17 cellular contexts compared by ENCODE assay signal in the genomic region with DNA sequence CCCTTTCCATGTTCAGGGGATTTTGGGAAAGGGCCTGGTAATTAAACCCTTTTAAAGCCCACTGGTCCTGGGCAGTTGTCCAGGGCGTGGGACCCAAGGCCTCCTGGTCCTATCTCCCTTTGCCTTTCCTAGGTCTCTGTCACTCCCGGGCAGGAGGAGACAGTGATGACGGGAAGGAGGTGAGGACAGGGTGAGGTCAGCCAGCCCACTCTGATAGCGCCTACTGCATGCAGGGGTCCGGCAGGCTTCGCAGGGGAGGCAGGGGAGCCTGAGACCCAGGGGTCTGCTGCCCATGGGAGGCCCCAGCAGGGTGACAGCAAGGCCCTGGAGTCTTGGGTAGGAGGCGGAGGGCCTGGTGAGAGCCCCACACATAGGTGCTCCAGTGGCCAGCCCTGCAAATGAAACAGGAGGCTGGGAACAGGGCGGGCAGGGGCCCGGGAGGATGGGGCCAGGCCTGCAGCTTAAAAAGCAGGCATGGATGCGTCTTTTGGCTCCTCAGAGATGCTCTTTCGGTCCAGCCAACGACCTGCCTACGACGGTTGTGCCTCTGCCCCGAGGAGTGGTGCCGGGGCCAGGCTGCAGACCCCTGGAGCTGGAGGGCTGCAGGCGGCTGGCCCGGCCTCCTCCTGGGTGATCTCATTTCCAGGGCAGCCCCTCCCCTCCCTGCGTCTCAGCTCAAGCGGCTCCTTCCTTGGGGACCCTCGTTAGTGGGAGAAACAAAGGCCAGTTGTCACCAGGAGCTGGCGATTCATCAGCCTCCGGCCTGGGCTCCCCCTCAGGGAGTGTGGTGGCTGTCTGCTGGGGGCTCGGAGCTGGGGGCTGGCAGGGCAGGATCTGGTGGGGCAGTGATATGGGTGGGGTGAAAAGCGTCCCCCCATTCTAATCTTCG. TPM values are rescaled to one million over a fixed set of nuclear protein-coding genes. Genes with fewer than 3 reads are reported as not detected.
DNase-seq lines count a peak whose midpoint lies in the region; ATAC-seq and TF ChIP-seq lines count a peak whose summit lies in the region.
"Had no signal": no experiment of that assay in that cellular context is flagged by ENCODE, and none has a peak within 500 bp of the region (broad histone marks: within the 10 kb centered on the region; RNA-seq: fewer than 3 reads in every experiment).

No MANE protein-coding gene starts in this region.

- H3K56ac ChIP-seq in IMR-90 (ENCODE audit: extremely low read depth, insufficient read depth, low read length): no peak overlapping the region

- ATAC-seq in IMR-90 (ENCODE audit: low read depth): no peak
- no peak for ATAC-seq in left ventricle myocardium superior
- no peak for ATAC-seq in mucosa of descending colon
- ATAC-seq: natural killer cell treated with Interleukin-12 subunit alpha and Interleukin-12 subunit beta and Interleukin-15 and Interleukin-18, amount 100 ng/mL, for 72 hours had no signal

- no peaks in the 10 kb centered on the region for H4K20me1 ChIP-seq in IMR-90 (ENCODE audit: insufficient read depth, low read length)
- H4K20me1 ChIP-seq in smooth muscle cell (ENCODE audit: low read depth): no peaks in the 10 kb centered on the region

- DNase-seq in IMR-90 (no peak), left ventricle myocardium superior (peak; percentile 18), mucosa of descending colon (peak in 2 of 3 donors; percentile 2 to 44), smooth muscle cell (lab: John Stamatoyannopoulos, UW; ENCODE audit: unreplicated experiment) (no peak), DMS 273 (lab: John Stamatoyannopoulos, UW; ENCODE audit: unreplicated experiment) (no peak), T-helper 1 cell (no peak), cerebellum (ENCODE audit: low spot score) (no peak)
- DNase-seq: activated CD4-positive, alpha-beta T cell treated with anti-CD3 and anti-CD28 coated beads, Interleukin-2, amount 50 U/mL, for 48 hours; activated gamma-delta T cell treated with Interleukin-2 at 50 U/mL for 16 hours; CD4-positive, CD25-positive, alpha-beta regulatory T cell; dorsolateral prefrontal cortex; MM.1S; NCI-H187; NCI-H2227 treated with DMSO at 0.1 percent for 48 hours; NCI-H774 had no signal

- H3K27me3 ChIP-seq in IMR-90 (ENCODE audit: control insufficient read depth, insufficient read depth, low read length) (no peaks in the 10 kb centered on the region), smooth muscle cell (ENCODE audit: low read depth) (no peaks in the 10 kb centered on the region)
- H3K27me3 ChIP-seq: dorsolateral prefrontal cortex, SJSA1 had no signal

- 0 out of 2 replicates have a peak overlapping the region, but pooled peaks have one; percentile 27 for H2AK5ac ChIP-seq in IMR-90 (ENCODE audit: low read depth, low read length)

- peak overlapping the region; percentile 27 for H4K5ac ChIP-seq in IMR-90 (ENCODE audit: low read depth, low read length)

- BruUV-seq in IMR-90 (replicated peaks; lab: Mats Ljungman, UMichigan): no TSS peak

- no peaks in the 10 kb centered on the region for H3K79me2 ChIP-seq in smooth muscle cell (ENCODE audit: low read depth)

- peaks cover 24% of the 10 kb centered on the region for H3F3A ChIP-seq in smooth muscle cell (ENCODE audit: low read depth)

- H3K27ac ChIP-seq in IMR-90 (ENCODE audit: insufficient read depth, low read length) (no peak overlapping the region), smooth muscle cell (ENCODE audit: low read depth) (peak overlapping the region; percentile 68)
- H3K27ac ChIP-seq: dorsolateral prefrontal cortex, SJSA1 had no signal

- H3K36me3 ChIP-seq in IMR-90 (ENCODE audit: control insufficient read depth, insufficient read depth, low read length): no peaks in the 10 kb centered on the region
- H3K36me3 ChIP-seq in mucosa of descending colon (ENCODE audit: low read depth): no peaks in the 10 kb centered on the region
- no peaks in the 10 kb centered on the region for H3K36me3 ChIP-seq in smooth muscle cell (ENCODE audit: low read depth)
- H3K36me3 ChIP-seq: SJSA1 had no signal

- H2AK9ac ChIP-seq in IMR-90 (replicated peaks; ENCODE audit: low read depth, low read length, poor library complexity): peak overlapping the region; percentile 86

- POLR2A ChIA-PET in IMR-90 (lab: Charles Lee; ENCODE audit: unreplicated experiment): interaction anchor here (0.5 kb wide), 1 partner anchor 242 kb away, joined by 11 read pairs; no protein-coding TSS in a partner anchor

- H3K9me1 ChIP-seq in IMR-90 (ENCODE audit: insufficient read depth, low read length): peaks cover 14% of the 10 kb centered on the region

- peak overlapping the region; percentile 42 for H3K18ac ChIP-seq in IMR-90 (ENCODE audit: low read depth, low read length)

- H3K9me3 ChIP-seq in IMR-90 (ENCODE audit: control insufficient read depth, insufficient read depth, low read length): no peaks in the 10 kb centered on the region
- H3K9me3 ChIP-seq in mucosa of descending colon: no peaks in the 10 kb centered on the region
- H3K9me3 ChIP-seq in smooth muscle cell (replicated peaks; ENCODE audit: low read depth): no peaks in the 10 kb centered on the region

- H3K4me2 ChIP-seq in IMR-90 (ENCODE audit: low read depth, low read length) (no peak overlapping the region), smooth muscle cell (no peak overlapping the region)

- H4K8ac ChIP-seq in IMR-90 (ENCODE audit: low read depth in 2 of 2, low read length in 2 of 2): no peak overlapping the region; a peak in 2 of 4 replicates

- H2BK5ac ChIP-seq in IMR-90 (ENCODE audit: low read depth, low read length, poor library complexity, severe bottlenecking): peak overlapping the region; percentile 57

- H3K9ac ChIP-seq in IMR-90 (ENCODE audit: low read depth, low read length) (no peak overlapping the region), smooth muscle cell (ENCODE audit: low read depth) (no peak overlapping the region)

- H3K23ac ChIP-seq in IMR-90 (ENCODE audit: low read depth, low read length): no peak overlapping the region

- H2BK20ac ChIP-seq in IMR-90 (ENCODE audit: low read depth, low read length): peak overlapping the region; percentile 68

- H3K14ac ChIP-seq in IMR-90 (replicated peaks; ENCODE audit: low read depth, low read length): peak overlapping the region; percentile 73; the same call in 1 of the 2 replicates

- CTCF ChIA-PET in IMR-90 (lab: Yijun Ruan, JAX): no interaction called here

- intact Hi-C loops in IMR-90 (cut with micrococcal nuclease) (loop anchor here (5.0 to 10.0 kb wide), 2 partner anchors 102 to 255 kb away; partner anchors contain the start of gene BRD3), left ventricle myocardium superior (cut with micrococcal nuclease) (no loop called here), mucosa of descending colon (cut with DNase I, micrococcal nuclease) (no loop called here)

- WGBS in IMR-90 (ENCODE audit: extremely low coverage in 2 of 2, insufficient read length in 1 of 2), 2 experiments: 89% methylated on average over 12 of the region's 26 CpGs; no CpG with 5 or more reads in 1 of the 2 experiments
- 63% methylated on average over 25 of the region's 26 CpGs for WGBS in smooth muscle cell (ENCODE audit: low lambda C conversion rate)

- H2AFZ ChIP-seq in IMR-90 (replicated peaks; ENCODE audit: low read length, poor library complexity) (peak overlapping the region; percentile 60), smooth muscle cell (ENCODE audit: low read depth) (no peak overlapping the region)

- H3K79me1 ChIP-seq in IMR-90 (ENCODE audit: low read depth in 1 of 2, low read length in 2 of 2): no peaks in the 10 kb centered on the region

- no peak for TF ChIP-seq CTCF in IMR-90 (conservative IDR thresholded peaks at IDR 0.05; ENCODE audit: low read depth, low read length)
- no peak for TF ChIP-seq CTCF in mucosa of descending colon (IDR thresholded peaks at IDR 0.05)
- no peak for TF ChIP-seq CTCF in smooth muscle cell (IDR thresholded peaks at IDR 0.05; ENCODE audit: borderline replicate concordance, insufficient read depth, poor library complexity, severe bottlenecking)

- dilution Hi-C loops in IMR-90 (cut with HindIII; ENCODE audit: low sequenced_read_pairs, unreplicated experiment): no loop called here

- peak overlapping the region; percentile 82 for H2BK120ac ChIP-seq in IMR-90 (ENCODE audit: low read depth, low read length)

- H3K4me3 ChIP-seq in IMR-90 (ENCODE audit: insufficient read depth, low read depth, low read length): no peak overlapping the region
- H3K4me3 ChIP-seq in mucosa of descending colon: no peak overlapping the region
- H3K4me3 ChIP-seq in smooth muscle cell: no peak overlapping the region
- H3K4me3 ChIP-seq: dorsolateral prefrontal cortex, SJSA1 had no signal

- in situ Hi-C loops in IMR-90 (cut with MboI; ENCODE audit: low sequenced_read_pairs): loop anchor here (5.0 kb wide), 1 partner anchor 152 kb away; no protein-coding TSS in a partner anchor

- H3K4me1 ChIP-seq in IMR-90 (ENCODE audit: control insufficient read depth, insufficient read depth, low read length) (peaks cover 43% of the 10 kb centered on the region), mucosa of descending colon (ENCODE audit: low read depth) (peaks cover 7% of the 10 kb centered on the region), smooth muscle cell (ENCODE audit: low read depth) (peaks cover 37% of the 10 kb centered on the region)

- peak overlapping the region; percentile 39 for H3K4ac ChIP-seq in IMR-90 (ENCODE audit: low read depth, low read length)

- H4K91ac ChIP-seq in IMR-90 (ENCODE audit: insufficient read depth, low read depth, low read length): peak overlapping the region; percentile 97

- H2BK15ac ChIP-seq in IMR-90 (ENCODE audit: low read depth, low read length): no peak overlapping the region

- TF ChIP-seq RAD21 in IMR-90 (IDR thresholded peaks at IDR 0.05; ENCODE audit: low read length): no peak

- no peak for TF ChIP-seq POLR2A in IMR-90 (IDR thresholded peaks at IDR 0.05; ENCODE audit: low read depth, low read length)

TF ChIP-seq in IMR-90, 13 proteins besides CTCF, POLR2A, EP300 and RAD21 (continues in another document):
- no peak for TF ChIP-seq MAFK (IDR thresholded peaks at IDR 0.05; ENCODE audit: low read depth, low read length)
- TF ChIP-seq, protein P1, sequence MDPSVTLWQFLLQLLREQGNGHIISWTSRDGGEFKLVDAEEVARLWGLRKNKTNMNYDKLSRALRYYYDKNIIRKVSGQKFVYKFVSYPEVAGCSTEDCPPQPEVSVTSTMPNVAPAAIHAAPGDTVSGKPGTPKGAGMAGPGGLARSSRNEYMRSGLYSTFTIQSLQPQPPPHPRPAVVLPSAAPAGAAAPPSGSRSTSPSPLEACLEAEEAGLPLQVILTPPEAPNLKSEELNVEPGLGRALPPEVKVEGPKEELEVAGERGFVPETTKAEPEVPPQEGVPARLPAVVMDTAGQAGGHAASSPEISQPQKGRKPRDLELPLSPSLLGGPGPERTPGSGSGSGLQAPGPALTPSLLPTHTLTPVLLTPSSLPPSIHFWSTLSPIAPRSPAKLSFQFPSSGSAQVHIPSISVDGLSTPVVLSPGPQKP (IDR thresholded peaks at IDR 0.05; ENCODE audit: borderline replicate concordance, low read depth, low read length): no peak

RNA-seq across cellular contexts. Expression of gene RXRA, which starts 6.7 kb away (rescaled TPM):
- total RNA-seq in IMR-90 (2012; rRNA removed) (7.5 and 8.1 TPM in 2 replicates), left ventricle myocardium superior (90.8 TPM), mucosa of descending colon (100 to 1,000 TPM in 1 of 3 donors, 10 to 100 TPM in 2; 75.2 to 101 (median 85.3) TPM), smooth muscle cell (8.9 and 13.7 TPM in 2 replicates), cerebellum (5.7 TPM)
- polyA plus RNA-seq in IMR-90 (2012; rRNA removed) (17.9 and 19.0 TPM in 2 replicates), smooth muscle cell (23.1 and 25.3 TPM in 2 replicates)
- polyA plus RNA-seq in IMR-90 (2012; cell fraction: cytosol; rRNA removed): 7.8 and 17.6 TPM in 2 replicates
- polyA plus RNA-seq in IMR-90 (2012; cell fraction: nucleus; rRNA removed; ENCODE audit: low replicate concordance): 11.2 and 21.7 TPM in 2 replicates

Comparison
In these comparisons a context has a peak if more than half of its experiments do, and no peak if none do; other contexts are left out.
1. DNase-seq: peak in left ventricle myocardium superior (single experiment) and mucosa of descending colon (2 of 3); none in IMR-90 (single experiment), smooth muscle cell (single experiment), DMS 273 (single experiment), T-helper 1 cell (0 of 5) and cerebellum (single experiment).